Comparison of ENCODE assay signal across 14 cellular contexts in the genomic region with DNA sequence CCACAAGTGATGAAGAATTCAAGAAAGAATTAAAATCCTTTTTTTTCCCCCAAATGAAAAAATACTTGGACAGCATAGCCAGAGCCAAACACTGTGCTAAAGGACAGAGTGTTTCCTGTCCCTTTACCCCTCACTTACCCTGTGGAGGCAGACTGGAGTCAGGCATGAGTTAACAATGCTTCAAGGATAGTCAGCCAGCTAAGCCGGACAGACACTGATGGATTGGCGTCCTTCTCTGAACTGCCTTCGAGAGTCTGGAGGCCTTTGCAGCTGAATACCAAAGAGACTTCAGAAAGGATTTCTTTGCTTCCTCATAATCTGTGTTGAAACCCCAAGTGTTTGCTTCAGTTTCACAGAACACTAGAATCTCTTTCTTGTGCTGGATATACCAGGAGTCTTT. TPM values are rescaled to one million over a fixed set of nuclear protein-coding genes. Genes with fewer than 3 reads are reported as not detected.
DNase-seq lines count a peak whose midpoint lies in the region; ATAC-seq lines count a peak whose summit lies in the region.
"Had no signal": no experiment of that assay in that cellular context is flagged by ENCODE, and none has a peak within 500 bp of the region (broad histone marks: within the 10 kb centered on the region; RNA-seq: fewer than 3 reads in every experiment).

No MANE protein-coding gene starts in this region.

- H3K9me3 ChIP-seq in GM23248 (ENCODE audit: low read depth) (no peaks in the 10 kb centered on the region), skeletal muscle satellite cell (replicated peaks; ENCODE audit: low read length) (no peaks in the 10 kb centered on the region)
- H3K9me3 ChIP-seq: Peyer's patch, thoracic aorta had no signal

- H3K4me2 ChIP-seq in GM23248 (ENCODE audit: unreplicated experiment) (peak overlapping the region; percentile 79), skeletal muscle satellite cell (ENCODE audit: low read length) (peak overlapping the region; percentile 81)

- no peaks in the 10 kb centered on the region; the same call in 1 of the 2 replicates for H4K20me1 ChIP-seq in GM23248 (ENCODE audit: insufficient read depth)

- H3K9ac ChIP-seq in GM23248 (peak overlapping the region; percentile 97), skeletal muscle satellite cell (ENCODE audit: low read depth, low read length) (no peak overlapping the region)

- H2AFZ ChIP-seq in GM23248 = no peak overlapping the region

- peaks cover 48% of the 10 kb centered on the region for H3F3A ChIP-seq in GM23248 (ENCODE audit: insufficient read depth)

- 5 to 7% methylated on average over 3 of the region's 3 CpGs for WGBS in GM23248 (ENCODE audit: low coverage in 1 of 2, low lambda C conversion rate in 2 of 2, missing lambda C conversion rate in 2 of 2), 2 experiments

- peaks cover 91% of the 10 kb centered on the region for H3K79me2 ChIP-seq in GM23248 (ENCODE audit: insufficient read depth)

- peak; percentile 64 for DNase-seq in GM23248
- peak; percentile 67 for DNase-seq in SK-MEL-5 (ENCODE audit: low read depth, low spot score)
- DNase-seq in foreskin melanocyte = peak; percentile 61
- no peak for DNase-seq in activated naive CD4-positive, alpha-beta T cell treated with Interleukin-2 at 50 U/mL for 16 hours
- DNase-seq in HUDEP-2 (lab: John Stamatoyannopoulos, UW; ENCODE audit: unreplicated experiment in 76 of 76) = no peak
- DNase-seq: effector memory CD8-positive, alpha-beta T cell; H9; mesendoderm; NCI-H2029; Peyer's patch; retina had no signal

- H3K27me3 ChIP-seq in GM23248 (replicated peaks; ENCODE audit: insufficient read depth) (no peaks in the 10 kb centered on the region), skeletal muscle satellite cell (ENCODE audit: control insufficient read depth, insufficient read depth, low read length) (no peaks in the 10 kb centered on the region)
- H3K27me3 ChIP-seq: Peyer's patch had no signal

- H3K4me3 ChIP-seq in GM23248 = peak overlapping the region; percentile 48
- H3K4me3 ChIP-seq in skeletal muscle satellite cell (ENCODE audit: low read length) = peak overlapping the region; percentile 30
- H3K4me3 ChIP-seq: Peyer's patch, thoracic aorta had no signal

- H3K9me2 ChIP-seq in GM23248 (ENCODE audit: insufficient read depth) = no peaks in the 10 kb centered on the region

- peaks cover 53% of the 10 kb centered on the region for H3K4me1 ChIP-seq in GM23248 (ENCODE audit: insufficient read depth)
- H3K4me1 ChIP-seq in skeletal muscle satellite cell (ENCODE audit: control insufficient read depth, insufficient read depth, low read length) = peaks cover 57% of the 10 kb centered on the region

- in situ Hi-C loops in GM23248 (cut with MboI) = no loop called here
- in situ Hi-C loops in SK-MEL-5 (cut with HindIII; ENCODE audit: low pct_unique_long_range_greater_than_20kb, low sequenced_read_pairs) = no loop called here

- ATAC-seq in HG02938 (IDR thresholded peaks at IDR 0.05; ENCODE audit: unreplicated experiment) = no peak
- ATAC-seq: effector memory CD8-positive, alpha-beta T cell had no signal

- no peaks in the 10 kb centered on the region for H3K36me3 ChIP-seq in GM23248 (ENCODE audit: low read depth)
- H3K36me3 ChIP-seq in skeletal muscle satellite cell (ENCODE audit: insufficient read depth, low read length) = peaks cover 7% of the 10 kb centered on the region
- H3K36me3 ChIP-seq: Peyer's patch, thoracic aorta had no signal

- H3K27ac ChIP-seq in GM23248 = peak overlapping the region; percentile 93
- H3K27ac ChIP-seq: Peyer's patch, thoracic aorta had no signal

RNA-seq across cellular contexts. Expression of gene METTL9, which starts 4.5 kb away (rescaled TPM):
- total RNA-seq in GM23248 (2014; rRNA removed; shearing (Covaris generic)) = 326 and 344 TPM in 2 replicates
- 267 and 273 TPM in 2 replicates for polyA plus RNA-seq in GM23248 (2016; fragmentation: Nextera tagmentation; extraction: Ambion mirVana)
- total RNA-seq in SK-MEL-5 (2014; rRNA removed; shearing (Covaris generic)) = 792 and 883 TPM in 2 replicates
- polyA plus RNA-seq in SK-MEL-5 (2015; cell fraction: cytosol; rRNA removed) = 347 and 392 TPM in 2 replicates
- 144 and 222 TPM in 2 replicates for polyA plus RNA-seq in SK-MEL-5 (2015; cell fraction: nucleus; rRNA removed)
- 218 and 323 TPM in 2 replicates for total RNA-seq in skeletal muscle satellite cell (2012; rRNA removed)

RNA-seq across cellular contexts. Expression of gene IGSF6, which starts 48.5 kb away (rescaled TPM):
- not detected in 2 replicates for total RNA-seq in GM23248 (2014; rRNA removed; shearing (Covaris generic))
- polyA plus RNA-seq in GM23248 (2016; fragmentation: Nextera tagmentation; extraction: Ambion mirVana) = 0.14 and 0.18 TPM in 2 replicates
- total RNA-seq in SK-MEL-5 (2014; rRNA removed; shearing (Covaris generic)) = not detected in 2 replicates
- polyA plus RNA-seq in SK-MEL-5 (2015; cell fraction: cytosol; rRNA removed) = 0.08 TPM in 1 of 2 replicates, not detected in the other
- polyA plus RNA-seq in SK-MEL-5 (2015; cell fraction: nucleus; rRNA removed) = not detected in 2 replicates
- total RNA-seq in skeletal muscle satellite cell (2012; rRNA removed) = not detected in 2 replicates
- total RNA-seq: H9 had no signal

RNA-seq across cellular contexts. Expression of gene OTOA, which starts 59.8 kb away (rescaled TPM):
- total RNA-seq in GM23248 (2014; rRNA removed; shearing (Covaris generic)) = not detected in 2 replicates
- not detected in 2 replicates for polyA plus RNA-seq in GM23248 (2016; fragmentation: Nextera tagmentation; extraction: Ambion mirVana)
- total RNA-seq in SK-MEL-5 (2014; rRNA removed; shearing (Covaris generic)) = 0.27 TPM in 1 of 2 replicates, not detected in the other
- polyA plus RNA-seq in SK-MEL-5 (2015; cell fraction: cytosol; rRNA removed) = 0.15 TPM in 1 of 2 replicates, not detected in the other
- 0.59 TPM in 1 of 2 replicates, not detected in the other for polyA plus RNA-seq in SK-MEL-5 (2015; cell fraction: nucleus; rRNA removed)
- total RNA-seq in skeletal muscle satellite cell (2012; rRNA removed) = not detected in 2 replicates
- total RNA-seq: Peyer's patch had no signal

Comparison
In these comparisons a context has a peak if more than half of its experiments do, and no peak if none do; other contexts are left out.
1. DNase-seq: peak in GM23248 (single experiment), SK-MEL-5 (single experiment) and foreskin melanocyte (single experiment); none in activated naive CD4-positive, alpha-beta T cell treated with Interleukin-2 at 50 U/mL for 16 hours (single experiment) and HUDEP-2 (0 of 76).